16 cellular contexts compared by ENCODE assay signal in the genomic region with DNA sequence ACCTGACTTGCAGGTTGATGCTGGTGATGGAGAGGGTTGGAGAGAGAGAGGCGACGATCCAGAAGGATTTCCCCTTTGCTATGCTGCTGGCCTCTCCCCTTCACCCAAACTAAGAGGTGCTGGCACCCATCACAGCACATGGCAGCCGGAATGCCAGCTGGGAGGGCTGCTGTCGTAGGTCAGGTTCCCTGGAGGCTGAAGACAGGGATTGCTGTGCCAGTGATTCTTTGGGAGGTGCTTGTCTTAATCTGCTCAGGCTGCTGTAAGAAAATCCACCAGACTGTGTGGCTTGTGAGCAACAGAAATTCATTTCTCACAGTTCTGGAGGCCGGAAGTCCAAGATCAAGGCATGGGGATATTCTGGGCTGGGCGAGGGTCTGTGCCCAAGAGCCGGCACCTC. TPM values are rescaled to one million over a fixed set of nuclear protein-coding genes. Genes with fewer than 3 reads are reported as not detected.
A peak's percentile ranks its signal among the peaks of the same experiment; 100 is the strongest.
DNase-seq lines count a peak whose midpoint lies in the region; ATAC-seq and TF ChIP-seq lines count a peak whose summit lies in the region.
"Had no signal": no experiment of that assay in that cellular context is flagged by ENCODE, and none has a peak within 500 bp of the region (broad histone marks: within the 10 kb centered on the region; RNA-seq: fewer than 3 reads in every experiment).

No MANE protein-coding gene starts in this region.

- peaks cover 12 to 20% of the 10 kb centered on the region in 2 experiments for H3K4me1 Mint-ChIP-seq in H9
- H3K4me1 Mint-ChIP-seq in endothelial cell (ENCODE audit: unreplicated experiment): peaks cover 6% of the 10 kb centered on the region

- H3K9me3 Mint-ChIP-seq in H9: no peaks in the 10 kb centered on the region
- H3K9me3 Mint-ChIP-seq in endothelial cell (ENCODE audit: unreplicated experiment): no peaks in the 10 kb centered on the region

- no peak for TF ChIP-seq POLR2A in erythroblast (IDR thresholded peaks at IDR 0.05; ENCODE audit: low read length)

- H3K27ac Mint-ChIP-seq in H9 (peak overlapping the region in 2 of 3 experiments; percentile 19 to 40; a peak in 1 of 7 replicates), endothelial cell (ENCODE audit: unreplicated experiment) (no peak overlapping the region)

- H3K9me3 ChIP-seq in BLaER1 (no peaks in the 10 kb centered on the region), H9 (ENCODE audit: control insufficient read depth, low read depth, low read length) (no peaks in the 10 kb centered on the region), neuronal stem cell (replicated peaks in 1 of 2; ENCODE audit: control insufficient read depth in 2 of 2, insufficient read depth in 1 of 2, low read depth in 1 of 2, low read length in 2 of 2) (no peaks in the 10 kb centered on the region)
- H3K9me3 ChIP-seq: A549 had no signal

- no CpG with 5 or more reads among the region's 7 CpGs for WGBS in H9 (ENCODE audit: extremely low coverage, insufficient read length, low lambda C conversion rate)
- no CpG with 5 or more reads among the region's 7 CpGs for WGBS in neuronal stem cell (ENCODE audit: extremely low coverage in 2 of 2, insufficient read length in 2 of 2, insufficient replicate concordance in 1 of 2), 2 donors

- H3K56ac ChIP-seq in H9 (ENCODE audit: insufficient read length, low read depth, low read length): no peak overlapping the region

- TF ChIP-seq CTCF in H9 (conservative IDR thresholded peaks at IDR 0.05) (no peak), endothelial cell (IDR thresholded peaks at IDR 0.05; ENCODE audit: unreplicated experiment) (no peak)

- ATAC-seq in Right ventricle myocardium inferior (no peak), HG03159 (IDR thresholded peaks at IDR 0.05; ENCODE audit: unreplicated experiment) (no peak)
- ATAC-seq: A549 had no signal

- no peak overlapping the region for H2BK5ac ChIP-seq in H9 (ENCODE audit: insufficient read length, low read length)
- no peak overlapping the region for H2BK5ac ChIP-seq in neuronal stem cell (ENCODE audit: low read length)

- no peak overlapping the region for H3K4me3 Mint-ChIP-seq in H9
- H3K4me3 Mint-ChIP-seq in endothelial cell (ENCODE audit: unreplicated experiment): peak overlapping the region; percentile 15

- H3K4me1 ChIP-seq in BLaER1 (peaks cover 22% of the 10 kb centered on the region), H9 (ENCODE audit: insufficient read depth, low read length) (no peaks in the 10 kb centered on the region), neuronal stem cell (ENCODE audit: control insufficient read depth in 2 of 2, insufficient read depth in 1 of 2, low read depth in 1 of 2, low read length in 2 of 2) (peaks cover 0 to 39% of the 10 kb centered on the region in 2 donors)

- H3T11ph ChIP-seq in H9 (ENCODE audit: low read length): no peak overlapping the region

- H2BK15ac ChIP-seq in H9 (ENCODE audit: low read depth, low read length) (no peak overlapping the region), neuronal stem cell (ENCODE audit: low read length) (no peak overlapping the region)

- H4K20me1 ChIP-seq in BLaER1: peaks cover 3% of the 10 kb centered on the region
- no peaks in the 10 kb centered on the region for H4K20me1 ChIP-seq in H9 (ENCODE audit: control insufficient read depth, insufficient read depth, insufficient read length)

- H3K36me3 ChIP-seq in BLaER1 (no peaks in the 10 kb centered on the region), neuronal stem cell (replicated peaks in 1 of 2; ENCODE audit: control insufficient read depth in 2 of 2, insufficient read depth in 2 of 2, low read length in 2 of 2) (peaks cover 0 to 4% of the 10 kb centered on the region in 2 donors)

- no peak overlapping the region for H3K4me3 ChIP-seq in BLaER1
- no peak overlapping the region for H3K4me3 ChIP-seq in neuronal stem cell (ENCODE audit: low read length in 2 of 2)
- H3K4me3 ChIP-seq: A549 had no signal

- H3K14ac ChIP-seq in H9 (ENCODE audit: insufficient read depth, low read length) (no peak overlapping the region; the same call in 1 of the 2 replicates), neuronal stem cell (ENCODE audit: low read length) (no peak overlapping the region)

- H4K8ac ChIP-seq in H9 (replicated peaks; ENCODE audit: insufficient read length, low read depth, low read length): no peak overlapping the region
- H4K8ac ChIP-seq in neuronal stem cell (ENCODE audit: low read depth, low read length): no peak overlapping the region

- H3K36me3 Mint-ChIP-seq in H9 (ENCODE audit: insufficient read depth in 1 of 3, low read depth in 3 of 3) (no peaks in the 10 kb centered on the region), endothelial cell (ENCODE audit: low read depth, unreplicated experiment) (no peaks in the 10 kb centered on the region)

- H3K18ac ChIP-seq in H9 (ENCODE audit: insufficient read length, low read depth, low read length): no peak overlapping the region
- H3K18ac ChIP-seq in neuronal stem cell (ENCODE audit: low read length): no peak overlapping the region

- no peak overlapping the region for H2AK5ac ChIP-seq in H9 (ENCODE audit: insufficient read length, low read length)
- H2AK5ac ChIP-seq in neuronal stem cell (ENCODE audit: low read depth, low read length): peak overlapping the region; percentile 14

- H2BK120ac ChIP-seq in H9 (ENCODE audit: low read depth, low read length, poor library complexity, severe bottlenecking) (no peak overlapping the region), neuronal stem cell (ENCODE audit: low read depth, low read length) (no peak overlapping the region)

- no peak overlapping the region for H2BK20ac ChIP-seq in H9 (ENCODE audit: low read depth, low read length, poor library complexity, severe bottlenecking)

- peak overlapping the region; percentile 51 for H3K4me2 ChIP-seq in BLaER1
- no peak overlapping the region for H3K4me2 ChIP-seq in H9 (ENCODE audit: insufficient read depth, insufficient read length, low read length)
- no peak overlapping the region for H3K4me2 ChIP-seq in neuronal stem cell (ENCODE audit: insufficient read depth, low read length, poor library complexity, severe bottlenecking)
- H3K4me2 ChIP-seq: A549, KMS-11 had no signal

- H2AFZ ChIP-seq in H9 (ENCODE audit: low read length): no peak overlapping the region
- H2AFZ ChIP-seq in neuronal stem cell (ENCODE audit: low read length): no peak overlapping the region

- H3K23me2 ChIP-seq in H9 (ENCODE audit: insufficient read length, low read depth, low read length, poor library complexity, severe bottlenecking): no peaks in the 10 kb centered on the region

- H3K27me3 Mint-ChIP-seq in H9 (ENCODE audit: low read depth) (peaks cover 12% of the 10 kb centered on the region), endothelial cell (ENCODE audit: unreplicated experiment) (peaks cover 11% of the 10 kb centered on the region)

- H3K27ac ChIP-seq in BLaER1 (no peak overlapping the region), H9 (ENCODE audit: insufficient read length, low read depth, low read length) (no peak overlapping the region), neuronal stem cell (replicated peaks; ENCODE audit: low read length) (no peak overlapping the region)
- H3K27ac ChIP-seq: KMS-11 had no signal

- intact Hi-C loops in Right ventricle myocardium inferior (cut with DNase I): no loop called here

- H3K79me2 ChIP-seq in H9 (ENCODE audit: insufficient read depth, low read length): peaks cover 2% of the 10 kb centered on the region; the same call in 1 of the 2 replicates

- no peak overlapping the region for H4K91ac ChIP-seq in H9 (ENCODE audit: insufficient read length, low read depth, low read length)
- no peak overlapping the region for H4K91ac ChIP-seq in neuronal stem cell (ENCODE audit: low read depth, low read length, poor library complexity)

- no peak overlapping the region for H3K23ac ChIP-seq in H9 (ENCODE audit: insufficient read length, low read depth, low read length)
- H3K23ac ChIP-seq in neuronal stem cell (ENCODE audit: low read depth, low read length, poor library complexity): no peak overlapping the region

- DNase-seq in H9 (no peak), endothelial cell (ENCODE audit: low spot score) (no peak), neuronal stem cell (ENCODE audit: low spot score) (no peak), Right ventricle myocardium inferior (ENCODE audit: missing footprints) (no peak), erythroblast (lab: John Stamatoyannopoulos, UW) (no peak)
- DNase-seq: Calu3, NCI-H1092, NCI-H1694, SHP77 treated with DMSO at 0.1 percent for 48 hours had no signal

- H4K5ac ChIP-seq in H9 (ENCODE audit: insufficient read length, low read depth, low read length): no peak overlapping the region

- no peak overlapping the region for H2BK12ac ChIP-seq in H9 (ENCODE audit: insufficient read length, low read depth, low read length)
- no peak overlapping the region for H2BK12ac ChIP-seq in neuronal stem cell (ENCODE audit: low read length)

- H3K27me3 ChIP-seq in BLaER1: peaks cover 15% of the 10 kb centered on the region; the same call in 1 of the 2 replicates
- H3K27me3 ChIP-seq in H9 (ENCODE audit: insufficient read depth, low read length): no peaks in the 10 kb centered on the region
- H3K27me3 ChIP-seq in neuronal stem cell (ENCODE audit: control insufficient read depth in 3 of 3, insufficient read depth in 3 of 3, low read depth in 1 of 3, low read length in 3 of 3): no peaks in the 10 kb centered on the region

- no peak overlapping the region for H3K9ac ChIP-seq in BLaER1
- H3K9ac ChIP-seq in H9 (ENCODE audit: extremely low read depth, insufficient read length, low read length): no peak overlapping the region
- no peak overlapping the region for H3K9ac ChIP-seq in neuronal stem cell (ENCODE audit: low read depth, low read length, poor library complexity)
- H3K9ac ChIP-seq: KMS-11 had no signal

- H3K79me1 ChIP-seq in H9 (ENCODE audit: insufficient read depth, low read depth, low read length, poor library complexity, severe bottlenecking) (no peaks in the 10 kb centered on the region), neuronal stem cell (ENCODE audit: low read depth, low read length) (peaks cover 4% of the 10 kb centered on the region)

- H3K4ac ChIP-seq in H9 (ENCODE audit: low read depth, low read length) (no peak overlapping the region), neuronal stem cell (ENCODE audit: low read length) (no peak overlapping the region)

RNA-seq across cellular contexts. Expression of a gene that starts 4.4 kb away (rescaled TPM):
- total RNA-seq in H9 (2021): 111 and 114 TPM in 2 replicates
- 106 TPM for total RNA-seq in endothelial cell (ENCODE audit: unreplicated experiment)
- 60.7 TPM for polyA plus RNA-seq in neuronal stem cell (2013, experiment 1 of 2)
- 56.3 TPM for polyA plus RNA-seq in neuronal stem cell (2013, experiment 2 of 2)
- total RNA-seq in Right ventricle myocardium inferior: 28.8 TPM

RNA-seq across cellular contexts. Expression of a gene that starts 14.0 kb away (rescaled TPM):
- total RNA-seq in H9 (2021) (19.1 and 20.9 TPM in 2 replicates), endothelial cell (ENCODE audit: unreplicated experiment) (3.3 TPM), Right ventricle myocardium inferior (not detected)
- 39.2 TPM for polyA plus RNA-seq in neuronal stem cell (2013, experiment 1 of 2)
- polyA plus RNA-seq in neuronal stem cell (2013, experiment 2 of 2): 40.2 TPM
- total RNA-seq: Calu3, H4, MCF 10A, NCI-H460 had no signal

RNA-seq across cellular contexts. Expression of a gene that starts 24.7 kb away (rescaled TPM):
- total RNA-seq in H9 (2021): 1.3 and 2.3 TPM in 2 replicates
- total RNA-seq in endothelial cell (ENCODE audit: unreplicated experiment): not detected
- polyA plus RNA-seq in neuronal stem cell (2013, experiment 1 of 2): 0.13 TPM
- polyA plus RNA-seq in neuronal stem cell (2013, experiment 2 of 2): 0.08 TPM
- not detected for total RNA-seq in Right ventricle myocardium inferior
- total RNA-seq: Calu3 had no signal

RNA-seq across cellular contexts. Expression of a gene that starts 32.6 kb away (rescaled TPM):
- total RNA-seq in H9 (2021): 0.31 TPM in 1 of 2 replicates, not detected in the other
- not detected for total RNA-seq in endothelial cell (ENCODE audit: unreplicated experiment)
- 0.03 TPM for polyA plus RNA-seq in neuronal stem cell (2013, experiment 1 of 2)
- 0.06 TPM for polyA plus RNA-seq in neuronal stem cell (2013, experiment 2 of 2)
- not detected for total RNA-seq in Right ventricle myocardium inferior
- total RNA-seq: MCF 10A had no signal

RNA-seq across cellular contexts. Expression of a gene that starts 52.3 kb away (rescaled TPM):
- total RNA-seq in H9 (2021): 85.4 TPM in 2 replicates
- 62.1 TPM for total RNA-seq in endothelial cell (ENCODE audit: unreplicated experiment)
- polyA plus RNA-seq in neuronal stem cell (2013, experiment 1 of 2): 33.5 TPM
- polyA plus RNA-seq in neuronal stem cell (2013, experiment 2 of 2): 33.7 TPM
- 22.9 TPM for total RNA-seq in Right ventricle myocardium inferior
